Comparison of ENCODE assay signal across 25 cellular contexts in the genomic region with DNA sequence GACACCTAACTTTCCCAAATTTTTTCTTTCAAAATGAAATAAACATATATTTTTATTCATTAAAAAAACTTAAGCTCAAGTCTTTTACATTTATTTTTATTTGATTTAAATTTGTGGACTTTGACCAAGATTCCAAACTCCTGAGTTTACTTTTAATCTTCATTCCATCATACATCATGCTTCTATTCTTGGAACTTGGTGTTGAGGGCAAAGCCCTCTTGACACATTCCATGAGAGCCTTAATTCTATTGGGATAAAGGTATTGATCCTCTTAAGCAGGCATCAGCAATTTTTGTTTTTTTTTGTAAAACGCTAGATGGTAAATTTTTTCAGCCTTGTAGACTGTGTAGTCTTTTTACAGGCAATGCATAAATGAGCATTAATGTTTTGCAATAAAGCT.
"Had no signal": no experiment of that assay in that cellular context is flagged by ENCODE, and none has a peak within 500 bp of the region (broad histone marks: within the 10 kb centered on the region; RNA-seq: fewer than 3 reads in every experiment).

No MANE protein-coding gene starts in this region.

- H3K27me3 ChIP-seq: brain microvascular endothelial cell, cardiac muscle cell, SJSA1 had no signal

- H3K4me1 ChIP-seq: SJSA1 had no signal

- H3K36me3 ChIP-seq: brain microvascular endothelial cell, cardiac muscle cell, SJSA1 had no signal

- DNase-seq: activated CD4-positive, alpha-beta T cell treated with anti-CD3 and anti-CD28 coated beads for 48 hours; activated CD4-positive, alpha-beta T cell treated with anti-CD3 and anti-CD28 coated beads, Interleukin-2, amount 50 U/mL, for 4 hours; activated CD4-positive, CD25-positive, alpha-beta regulatory T cell treated with anti-CD3 and anti-CD28 coated beads, Interleukin-2, amount 50 U/mL, for 72 hours; activated CD8-positive, alpha-beta memory T cell treated with anti-CD3 and anti-CD28 coated beads, Interleukin-2, amount 10 ng/mL, durations not matched to agents 7 days and 5 days; activated effector memory CD4-positive, alpha-beta T cell treated with anti-CD3 and anti-CD28 coated beads, Interleukin-2, amount 50 U/mL, for 16 hours; activated naive CD4-positive, alpha-beta T cell treated with anti-CD3 and anti-CD28 coated beads for 36 hours; activated T-cell treated with anti-CD3 and anti-CD28 coated beads, Interleukin-2, amount 50 U/mL, for 24 hours; amygdala; brain microvascular endothelial cell; Karpas-422; MM.1S; NCI-H1105; NCI-H1436; NCI-H1694 treated with DMSO at 0.1 percent for 48 hours; NCI-H2029 treated with DMSO at 0.1 percent for 48 hours; NCI-H510A treated with DMSO at 0.1 percent for 48 hours; NK-92 treated with Interleukin-12 subunit alpha and Interleukin-12 subunit beta, amount 100 ng/mL, for 24 hours; OCI-M1; SHP77; T-helper 17 cell; T-helper 9 cell had no signal

- ATAC-seq: activated CD8-positive, alpha-beta memory T cell treated with anti-CD3 and anti-CD28 coated beads, Interleukin-2, amount 10 ng/mL, durations not matched to agents 7 days and 5 days; Panc1; T-helper 17 cell; WTC11 had no signal

- H3K9me3 ChIP-seq: SJSA1 had no signal

- H3K4me3 ChIP-seq: cardiac muscle cell, SJSA1 had no signal

- H3K27ac ChIP-seq: brain microvascular endothelial cell, cardiac muscle cell, SJSA1 had no signal
